20 cellular contexts compared by ENCODE assay signal in the genomic region with DNA sequence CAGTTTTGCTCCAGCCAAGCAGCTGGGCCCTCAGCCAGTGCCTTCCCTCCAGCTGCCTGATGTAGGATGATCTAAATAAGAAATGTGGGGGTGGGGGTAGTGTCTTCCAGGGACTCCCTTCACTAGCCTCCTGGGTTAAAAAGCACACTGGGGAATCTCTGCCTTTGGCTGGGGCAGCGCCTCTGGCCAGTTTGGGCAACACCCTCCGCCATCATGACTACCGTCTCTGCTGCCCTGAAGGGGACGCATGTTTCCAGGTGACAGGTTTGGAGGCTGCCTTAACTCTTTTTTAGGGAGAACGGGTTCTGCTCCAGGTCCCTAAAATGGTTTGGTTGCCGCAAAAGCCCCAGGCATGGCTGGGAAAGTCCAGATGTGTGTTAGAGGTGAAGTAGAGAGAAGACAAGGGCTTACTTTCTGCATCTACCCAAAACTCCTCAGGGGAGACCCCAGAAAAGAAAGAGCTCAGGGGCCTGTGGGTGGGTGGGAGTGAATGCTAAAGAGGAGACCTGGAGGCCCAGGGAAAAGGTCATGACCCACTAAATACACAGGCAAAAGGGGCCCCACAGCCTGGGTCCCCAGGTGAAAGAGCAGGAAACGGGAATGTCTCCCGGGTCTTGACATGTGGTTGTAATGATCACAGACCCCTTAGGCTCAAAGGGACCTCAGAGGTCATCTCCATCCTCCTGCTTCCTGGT.
DNase-seq lines count a peak whose midpoint lies in the region; ATAC-seq and TF ChIP-seq lines count a peak whose summit lies in the region.
"Had no signal": no experiment of that assay in that cellular context is flagged by ENCODE, and none has a peak within 500 bp of the region (broad histone marks: within the 10 kb centered on the region; RNA-seq: fewer than 3 reads in every experiment).

No MANE protein-coding gene starts in this region.

- TF ChIP-seq CTCF in KMS-11 (conservative IDR thresholded peaks at IDR 0.05; ENCODE audit: low read depth, low read length) = no peak
- no peak for TF ChIP-seq CTCF in neural crest cell (conservative IDR thresholded peaks at IDR 0.05)

- no peaks in the 10 kb centered on the region for H3K79me2 ChIP-seq in KMS-11 (ENCODE audit: insufficient read depth, low read depth)

- H3K9ac ChIP-seq in KMS-11 = no peak overlapping the region

- H3K4me2 ChIP-seq in KMS-11 = 0 out of 2 replicates have a peak overlapping the region, but pooled peaks have one; percentile 21
- H3K4me2 ChIP-seq: PC-9 had no signal

- no peaks in the 10 kb centered on the region for H3K27me3 ChIP-seq in KMS-11 (ENCODE audit: insufficient read depth, low read depth)
- H3K27me3 ChIP-seq: cardiac muscle cell, MG63, uterus had no signal

- no peaks in the 10 kb centered on the region for H4K20me1 ChIP-seq in KMS-11 (ENCODE audit: insufficient read depth)

- peaks cover 56% of the 10 kb centered on the region for H3K4me1 Mint-ChIP-seq in activated T-helper 17 cell treated with anti-CD3 and anti-CD28 coated beads, Interleukin-2, amount 50 U/mL, for 72 hours
- peaks cover 38% of the 10 kb centered on the region for H3K4me1 Mint-ChIP-seq in neural crest cell

- no peak overlapping the region; the same call in 1 of the 2 replicates for H2AFZ ChIP-seq in KMS-11 (ENCODE audit: low read depth)
- H2AFZ ChIP-seq: PC-9 had no signal

- H3K27me3 Mint-ChIP-seq in activated T-helper 17 cell treated with anti-CD3 and anti-CD28 coated beads, Interleukin-2, amount 50 U/mL, for 72 hours = no peaks in the 10 kb centered on the region
- H3K27me3 Mint-ChIP-seq in neural crest cell (ENCODE audit: low read depth) = peaks cover 9% of the 10 kb centered on the region

- ATAC-seq in activated T-helper 17 cell treated with anti-CD3 and anti-CD28 coated beads, Interleukin-2, amount 50 U/mL, for 72 hours (replicated peaks) = no peak
- ATAC-seq in HG02885 (IDR thresholded peaks at IDR 0.05; ENCODE audit: poor library complexity, unreplicated experiment) = no peak
- ATAC-seq in GM18498 (IDR thresholded peaks at IDR 0.05; ENCODE audit: unreplicated experiment) = no peak
- ATAC-seq: gastroesophageal sphincter had no signal

- no peaks in the 10 kb centered on the region for H3K36me3 ChIP-seq in KMS-11 (ENCODE audit: insufficient read depth)
- H3K36me3 ChIP-seq: cardiac muscle cell, gastroesophageal sphincter, HAP-1, MG63, uterus had no signal

- H3K4me1 ChIP-seq in KMS-11 (ENCODE audit: low read depth, poor library complexity, severe bottlenecking) = peaks cover 70% of the 10 kb centered on the region
- H3K4me1 ChIP-seq: gastroesophageal sphincter, HAP-1, uterus had no signal

- H3K4me3 Mint-ChIP-seq in activated T-helper 17 cell treated with anti-CD3 and anti-CD28 coated beads, Interleukin-2, amount 50 U/mL, for 72 hours = peak overlapping the region; percentile 73
- peak overlapping the region; percentile 5 for H3K4me3 Mint-ChIP-seq in neural crest cell

- H3K36me3 Mint-ChIP-seq in activated T-helper 17 cell treated with anti-CD3 and anti-CD28 coated beads, Interleukin-2, amount 50 U/mL, for 72 hours (ENCODE audit: low read depth) = no peaks in the 10 kb centered on the region
- no peaks in the 10 kb centered on the region for H3K36me3 Mint-ChIP-seq in neural crest cell (ENCODE audit: low read depth)

- no peak overlapping the region for H3K27ac ChIP-seq in KMS-11
- H3K27ac ChIP-seq: C4-2B, cardiac muscle cell, gastroesophageal sphincter, PC-9, uterus had no signal

- peak overlapping the region; percentile 89 for H3K27ac Mint-ChIP-seq in activated T-helper 17 cell treated with anti-CD3 and anti-CD28 coated beads, Interleukin-2, amount 50 U/mL, for 72 hours
- H3K27ac Mint-ChIP-seq in neural crest cell (ENCODE audit: unreplicated experiment) = peak overlapping the region; percentile 64

- no peak overlapping the region for H3K4me3 ChIP-seq in KMS-11 (IDR thresholded peaks at IDR 0.05; ENCODE audit: insufficient read depth, low read depth, low read length)
- H3K4me3 ChIP-seq: cardiac muscle cell, gastroesophageal sphincter, HAP-1, MG63, PC-9, skin epidermis, uterus had no signal

- no peaks in the 10 kb centered on the region for H3K9me3 Mint-ChIP-seq in activated T-helper 17 cell treated with anti-CD3 and anti-CD28 coated beads, Interleukin-2, amount 50 U/mL, for 72 hours
- peaks cover 2% of the 10 kb centered on the region for H3K9me3 Mint-ChIP-seq in neural crest cell

- DNase-seq in activated CD8-positive, alpha-beta memory T cell treated with anti-CD3 and anti-CD28 coated beads for 24 hours = peak; percentile 56
- no peak for DNase-seq in activated CD8-positive, alpha-beta memory T cell treated with anti-CD3 and anti-CD28 coated beads, Interleukin-2, amount 50 U/mL, for 4 hours
- DNase-seq in neural crest cell (ENCODE audit: low read depth, low spot score) = no peak
- DNase-seq in central memory CD4-positive, alpha-beta T cell = no peak
- DNase-seq: DMS 273 treated with DMSO at 0.1 percent for 48 hours; MG63; NCI-H226; PC-9; stimulated activated CD4-positive, alpha-beta T cell treated with anti-CD3 and anti-CD28 coated beads, Interleukin-2, amount 100 ng/mL, for 48 hours; substantia nigra; uterus had no signal
